In genomic region chr1:198686069-198686728, GRCh38 we compare ENCODE assay signal across 8 cellular contexts. TPM values are rescaled to one million over a fixed set of nuclear protein-coding genes. Genes with fewer than 3 reads are reported as not detected.
A peak's percentile ranks its signal among the peaks of the same experiment; 100 is the strongest.
DNase-seq lines count a peak whose midpoint lies in the region; ATAC-seq, FAIRE-seq and TF ChIP-seq lines count a peak whose summit lies in the region.

No MANE protein-coding gene starts in this region.

- no peaks in the 10 kb centered on the region for H3K9me2 ChIP-seq in Loucy (replicated peaks; ENCODE audit: low read depth, low read length)

- peaks cover 81% of the 10 kb centered on the region for H4K20me1 ChIP-seq in Loucy (ENCODE audit: insufficient read depth, low read length, poor library complexity, severe bottlenecking)

- TF ChIP-seq CTCF in Loucy (conservative IDR thresholded peaks at IDR 0.05; ENCODE audit: low read length) = peak; percentile 68
- TF ChIP-seq CTCF in VCaP (conservative IDR thresholded peaks at IDR 0.05) = peak; percentile 68
- no peak for TF ChIP-seq CTCF in kidney (IDR thresholded peaks at IDR 0.05; ENCODE audit: borderline replicate concordance, extremely low read depth, insufficient read depth)

- FAIRE-seq in kidney (lab: Jason Lieb, UNC) = peak; percentile 82

- H3K4me3 ChIP-seq in Loucy (ENCODE audit: low read length, poor library complexity, severe bottlenecking) (peak overlapping the region; percentile 11), kidney (ENCODE audit: low read length in 2 of 2) (no peak overlapping the region)

- H3K4me1 ChIP-seq in Loucy (ENCODE audit: insufficient read depth, low read length, poor library complexity, severe bottlenecking) = peaks cover 73% of the 10 kb centered on the region
- H3K4me1 ChIP-seq in kidney (ENCODE audit: control insufficient read depth in 1 of 2, insufficient read depth in 1 of 2, low read depth in 1 of 2, low read length in 2 of 2) = no peaks in the 10 kb centered on the region

- DNase-seq in EL (peak; percentile 69), kidney (no peak)
- no peak for DNase-seq in activated CD4-positive, CD25-positive, alpha-beta regulatory T cell treated with anti-CD3 and anti-CD28 coated beads, Interleukin-2, amount 50 U/mL, for 72 hours

- ATAC-seq in HG03571 (IDR thresholded peaks at IDR 0.05; ENCODE audit: unreplicated experiment) (no peak), GM21423 (IDR thresholded peaks at IDR 0.05; ENCODE audit: unreplicated experiment) (no peak), HG03442 (IDR thresholded peaks at IDR 0.05; ENCODE audit: unreplicated experiment) (no peak)

- H3K79me2 ChIP-seq in Loucy (ENCODE audit: insufficient read depth, low read length) = peaks cover 90% of the 10 kb centered on the region

- H3K27ac ChIP-seq in VCaP (no peak overlapping the region), kidney (ENCODE audit: low read depth in 2 of 2, low read length in 2 of 2) (no peak overlapping the region)

- H3K4me2 ChIP-seq in Loucy (ENCODE audit: low read depth, low read length, poor library complexity, severe bottlenecking) = peak overlapping the region; percentile 88

- peaks cover 23% of the 10 kb centered on the region for H3F3A ChIP-seq in Loucy (ENCODE audit: low read depth)

- H3K36me3 ChIP-seq in Loucy (ENCODE audit: insufficient read depth, low read length) (peaks cover 35% of the 10 kb centered on the region; the same call in 1 of the 2 replicates), kidney (ENCODE audit: control insufficient read depth in 1 of 2, insufficient read depth in 2 of 2, low read length in 2 of 2) (no peaks in the 10 kb centered on the region)

- intact Hi-C loops in kidney (cut with DNase I) = no loop called here

- H3K27me3 ChIP-seq in Loucy (ENCODE audit: insufficient read depth, low read length, poor library complexity, severe bottlenecking) = no peaks in the 10 kb centered on the region

- H3K9ac ChIP-seq in Loucy (ENCODE audit: low read depth, low read length, poor library complexity, severe bottlenecking) = peak overlapping the region; percentile 91
- no peak overlapping the region for H3K9ac ChIP-seq in kidney (ENCODE audit: low read length in 2 of 2)

- no peaks in the 10 kb centered on the region for H3K9me3 ChIP-seq in Loucy (ENCODE audit: insufficient read depth, low read depth, low read length)
- no peaks in the 10 kb centered on the region for H3K9me3 ChIP-seq in kidney (ENCODE audit: control insufficient read depth in 1 of 2, low read length in 2 of 2)

- no peak overlapping the region for H2AFZ ChIP-seq in Loucy (ENCODE audit: low read length)

RNA-seq across cellular contexts. Expression of gene PTPRC, which starts 47.4 kb away (rescaled TPM):
- total RNA-seq in kidney = 60.2 TPM
- polyA plus RNA-seq in kidney (ENCODE audit: insufficient read depth, low read depth, low replicate concordance) = 1.4 TPM
